ENCODE assay signal across 1 cellular context in genomic region chr10:91220194-91220953, GRCh38.
A peak's percentile ranks its signal among the peaks of the same experiment; 100 is the strongest.
TF ChIP-seq lines count a peak whose summit lies in the region.

Gene PCGF5 (plus strand): TSS chr10:91220663. CDS start chr10:91222872, 2,209 bp downstream.

TF ChIP-seq in K562, 482 proteins besides CTCF, POLR2A, EP300 and RAD21 (continued from another document and continues in another):
- no peak for TF ChIP-seq ZNF407 (IDR thresholded peaks at IDR 0.05; ENCODE audit: low read depth)
- TF ChIP-seq ELK3 (CRISPR knock-in tag; IDR thresholded peaks at IDR 0.05), result no peak
- TF ChIP-seq NONO (IDR thresholded peaks at IDR 0.05; ENCODE audit: low read depth in 2 of 2, low read length in 1 of 2), result peak in 1 of 2 experiments; percentile 54; a peak in 1 of 4 replicates
- no peak for TF ChIP-seq NKRF (IDR thresholded peaks at IDR 0.05; ENCODE audit: borderline replicate concordance)
- no peak for TF ChIP-seq CEBPZ (IDR thresholded peaks at IDR 0.05; ENCODE audit: borderline replicate concordance, low read depth, low read length)
- TF ChIP-seq ZBTB40 (IDR thresholded peaks at IDR 0.05), result no peak
- no peak for TF ChIP-seq ZBTB40 (CRISPR knock-in tag; IDR thresholded peaks at IDR 0.05)
- TF ChIP-seq NR1H2 (CRISPR knock-in tag; IDR thresholded peaks at IDR 0.05), result no peak
- no peak for TF ChIP-seq TCF15 (CRISPR knock-in tag; IDR thresholded peaks at IDR 0.05)
- no peak for TF ChIP-seq ZFP36 (IDR thresholded peaks at IDR 0.05; ENCODE audit: low read depth, low read length, partially characterized antibody)
- TF ChIP-seq ELK1 (CRISPR knock-in tag; IDR thresholded peaks at IDR 0.05), result no peak
- TF ChIP-seq SREBF2 (CRISPR knock-in tag; IDR thresholded peaks at IDR 0.05), result no peak
- TF ChIP-seq PURB (CRISPR knock-in tag; IDR thresholded peaks at IDR 0.05; ENCODE audit: low read depth), result no peak
- no peak for TF ChIP-seq SETDB1 (IDR thresholded peaks at IDR 0.05; ENCODE audit: low read length)
- TF ChIP-seq ZNF766 (CRISPR knock-in tag; conservative IDR thresholded peaks at IDR 0.05), result no peak; the same call in 1 of the 2 replicates
- TF ChIP-seq ERF (CRISPR knock-in tag; IDR thresholded peaks at IDR 0.05), result no peak
- peak; percentile 70 for TF ChIP-seq HDAC3 (IDR thresholded peaks at IDR 0.05; ENCODE audit: borderline replicate concordance, partially characterized antibody)
- TF ChIP-seq ILF3 (IDR thresholded peaks at IDR 0.05; ENCODE audit: borderline replicate concordance), result no peak
- TF ChIP-seq KAT7 (CRISPR knock-in tag; IDR thresholded peaks at IDR 0.05; ENCODE audit: borderline replicate concordance), result no peak
